8 cellular contexts compared by ENCODE assay signal in the genomic region with DNA sequence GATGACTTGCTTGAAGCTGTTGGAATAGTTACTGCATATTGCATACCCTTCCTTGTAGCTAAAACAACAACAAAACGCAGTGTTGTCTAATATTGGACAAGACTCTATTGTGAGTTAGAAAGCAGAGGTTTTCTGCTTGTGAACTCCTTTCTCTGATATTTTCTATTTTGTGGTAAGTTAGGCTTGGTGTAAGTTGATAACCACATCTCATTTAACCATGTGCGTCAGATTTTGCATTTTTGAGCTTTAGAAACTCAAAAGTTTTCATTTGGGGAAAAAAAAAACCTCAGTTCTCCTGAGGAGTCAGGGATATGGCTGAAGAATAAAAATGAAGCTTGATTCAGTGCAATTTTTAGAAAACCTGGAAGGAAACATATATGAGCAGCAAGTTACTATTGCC. TPM values are rescaled to one million over a fixed set of nuclear protein-coding genes. Genes with fewer than 3 reads are reported as not detected.
DNase-seq lines count a peak whose midpoint lies in the region; ATAC-seq and TF ChIP-seq lines count a peak whose summit lies in the region.

No MANE protein-coding gene starts in this region.

- ATAC-seq in memory B cell (ENCODE audit: low read depth) (no peak), HG02678 (IDR thresholded peaks at IDR 0.05; ENCODE audit: unreplicated experiment) (no peak)

- peak overlapping the region; percentile 98 for H3K4me3 Mint-ChIP-seq in activated naive CD4-positive, alpha-beta T cell treated with anti-CD3 and anti-CD28 coated beads, Interleukin-2, amount 50 U/mL, for 24 hours
- H3K4me3 Mint-ChIP-seq in brain (peak overlapping the region; percentile 75 to 99 (median 98)), memory B cell (peak overlapping the region; percentile 95), type B pancreatic cell (peak overlapping the region; percentile 92)

- TF ChIP-seq CTCF in brain (conservative IDR thresholded peaks at IDR 0.05) (no peak), type B pancreatic cell (conservative IDR thresholded peaks at IDR 0.05) (no peak)

- H3K4me1 Mint-ChIP-seq in activated naive CD4-positive, alpha-beta T cell treated with anti-CD3 and anti-CD28 coated beads, Interleukin-2, amount 50 U/mL, for 24 hours, result peaks cover 65% of the 10 kb centered on the region
- H3K4me1 Mint-ChIP-seq in brain (peaks cover 68% of the 10 kb centered on the region), memory B cell (peaks cover 31% of the 10 kb centered on the region), type B pancreatic cell (ENCODE audit: unreplicated experiment) (peaks cover 24% of the 10 kb centered on the region)

- H3K27me3 Mint-ChIP-seq in activated naive CD4-positive, alpha-beta T cell treated with anti-CD3 and anti-CD28 coated beads, Interleukin-2, amount 50 U/mL, for 24 hours, result no peaks in the 10 kb centered on the region
- H3K27me3 Mint-ChIP-seq in brain (peaks cover 20% of the 10 kb centered on the region), memory B cell (no peaks in the 10 kb centered on the region), type B pancreatic cell (no peaks in the 10 kb centered on the region)

- no peaks in the 10 kb centered on the region for H3K9me3 Mint-ChIP-seq in activated naive CD4-positive, alpha-beta T cell treated with anti-CD3 and anti-CD28 coated beads, Interleukin-2, amount 50 U/mL, for 24 hours
- peaks cover 0 to 9% (median 6%) of the 10 kb centered on the region in 5 experiments for H3K9me3 Mint-ChIP-seq in brain
- no peaks in the 10 kb centered on the region for H3K9me3 Mint-ChIP-seq in memory B cell
- H3K9me3 Mint-ChIP-seq in type B pancreatic cell, result no peaks in the 10 kb centered on the region

- H3K27ac Mint-ChIP-seq in activated naive CD4-positive, alpha-beta T cell treated with anti-CD3 and anti-CD28 coated beads, Interleukin-2, amount 50 U/mL, for 24 hours, result peak overlapping the region; percentile 96
- H3K27ac Mint-ChIP-seq in brain (peak overlapping the region; percentile 92 to 100 (median 98)), memory B cell (peak overlapping the region; percentile 100), type B pancreatic cell (peak overlapping the region; percentile 100)

- DNase-seq in activated naive CD4-positive, alpha-beta T cell (lab: John Stamatoyannopoulos, UW), result no peak
- DNase-seq in memory B cell (ENCODE audit: low spot score in 2 of 2) (no peak), type B pancreatic cell (ENCODE audit: extremely low spot score, unreplicated experiment) (no peak), DMS79 (lab: John Stamatoyannopoulos, UW) (no peak), iPS-NIHi7 (ENCODE audit: extremely low spot score) (no peak)

- peaks cover 12% of the 10 kb centered on the region for H3K36me3 Mint-ChIP-seq in activated naive CD4-positive, alpha-beta T cell treated with anti-CD3 and anti-CD28 coated beads, Interleukin-2, amount 50 U/mL, for 24 hours
- H3K36me3 Mint-ChIP-seq in brain (peaks cover 54% of the 10 kb centered on the region), memory B cell (peaks cover 9% of the 10 kb centered on the region), type B pancreatic cell (peaks cover 27% of the 10 kb centered on the region)

RNA-seq across cellular contexts. Expression of a gene that starts 1.5 kb away (rescaled TPM):
- 37.5 TPM for polyA plus RNA-seq in brain (ENCODE audit: insufficient read depth, low read depth, low replicate concordance)
- 172 and 199 TPM in 2 replicates for total RNA-seq in type B pancreatic cell (ENCODE audit: low replicate concordance)
